12 cellular contexts compared by ENCODE assay signal in genomic region chr1:151062738-151063371, GRCh38. TPM values are rescaled to one million over a fixed set of nuclear protein-coding genes. Genes with fewer than 3 reads are reported as not detected.
A peak's percentile ranks its signal among the peaks of the same experiment; 100 is the strongest.
DNase-seq lines count a peak whose midpoint lies in the region; ATAC-seq, FAIRE-seq and TF ChIP-seq lines count a peak whose summit lies in the region.
"Had no signal": no experiment of that assay in that cellular context is flagged by ENCODE, and none has a peak within 500 bp of the region (broad histone marks: within the 10 kb centered on the region; RNA-seq: fewer than 3 reads in every experiment).

No MANE protein-coding gene starts in this region.

- no peak for DNase-seq in DND-41
- peak; percentile 90 for DNase-seq in NCI-H226
- peak; percentile 24 for DNase-seq in endothelial cell of umbilical vein (ENCODE audit: low read depth, low spot score)
- DNase-seq in progenitor cell of endocrine pancreas (ENCODE audit: low spot score, unreplicated experiment): no peak
- no peak for DNase-seq in gastrocnemius medialis
- DNase-seq in activated T-cell treated with anti-CD3 and anti-CD28 coated beads for 4 hours: no peak
- DNase-seq in NCI-H510A (lab: John Stamatoyannopoulos, UW): no peak
- no peak for DNase-seq in midbrain (lab: John Stamatoyannopoulos, UW)
- DNase-seq: cortex of kidney, Kasumi-1, SJCRH30 had no signal

- no peaks in the 10 kb centered on the region for H3K27me3 Mint-ChIP-seq in progenitor cell of endocrine pancreas

- TF ChIP-seq POLR2A in endothelial cell of umbilical vein (IDR thresholded peaks at IDR 0.05; ENCODE audit: low read depth, low read length) (no peak), gastrocnemius medialis (IDR thresholded peaks at IDR 0.05) (no peak)

- peaks cover 40% of the 10 kb centered on the region for H3K4me1 Mint-ChIP-seq in progenitor cell of endocrine pancreas (ENCODE audit: low read depth)

- BruUV-seq in endothelial cell of umbilical vein (replicated peaks; lab: Mats Ljungman, UMichigan): no TSS peak

- peak overlapping the region; percentile 90 for H3K27ac Mint-ChIP-seq in progenitor cell of endocrine pancreas

- no peaks in the 10 kb centered on the region for H3K27me3 ChIP-seq in DND-41 (ENCODE audit: insufficient read depth, low read length, poor library complexity)
- no peaks in the 10 kb centered on the region for H3K27me3 ChIP-seq in endothelial cell of umbilical vein (ENCODE audit: control insufficient read depth in 2 of 2, insufficient read depth in 2 of 2, low read length in 2 of 2)
- H3K27me3 ChIP-seq in gastrocnemius medialis: no peaks in the 10 kb centered on the region
- H3K27me3 ChIP-seq: SJCRH30 had no signal

- intact Hi-C loops in endothelial cell of umbilical vein (cut with micrococcal nuclease): no loop called here
- intact Hi-C loops in gastrocnemius medialis (cut with DNase I; ENCODE audit: low total_unique reads): no loop called here

- peak overlapping the region in 1 of 2 experiments; percentile 45; a peak in 2 of 4 replicates for H3K4me3 ChIP-seq in DND-41 (ENCODE audit: low read depth in 1 of 2, low read length in 2 of 2)
- peak overlapping the region in 1 of 3 experiments; percentile 20 for H3K4me3 ChIP-seq in endothelial cell of umbilical vein (replicated peaks in 1 of 3; ENCODE audit: insufficient read depth in 1 of 3, low read depth in 1 of 3, low read length in 3 of 3)
- H3K4me3 ChIP-seq in gastrocnemius medialis: no peak overlapping the region
- H3K4me3 ChIP-seq: lung had no signal

- peak overlapping the region; percentile 86 for H3K4me3 Mint-ChIP-seq in progenitor cell of endocrine pancreas (ENCODE audit: low read depth)

- H3K9me3 ChIP-seq in DND-41 (ENCODE audit: insufficient read depth, low read length, severe bottlenecking) (no peaks in the 10 kb centered on the region), endothelial cell of umbilical vein (replicated peaks; ENCODE audit: control insufficient read depth, insufficient read depth, low read length) (no peaks in the 10 kb centered on the region), gastrocnemius medialis (no peaks in the 10 kb centered on the region)
- H3K9me3 ChIP-seq: SJCRH30 had no signal

- H3K4me1 ChIP-seq in DND-41 (ENCODE audit: insufficient read depth, low read length): peaks cover 74% of the 10 kb centered on the region
- H3K4me1 ChIP-seq in endothelial cell of umbilical vein (ENCODE audit: control insufficient read depth, extremely low read depth, insufficient read depth, low read length): peaks cover 19% of the 10 kb centered on the region
- peaks cover 8 to 14% of the 10 kb centered on the region in 2 donors for H3K4me1 ChIP-seq in gastrocnemius medialis

- H3K9me3 Mint-ChIP-seq in progenitor cell of endocrine pancreas (ENCODE audit: low read depth): no peaks in the 10 kb centered on the region

- dilution Hi-C loops in endothelial cell of umbilical vein (cut with MboI; ENCODE audit: extremely low pct_ligation_motif_present, low sequenced_read_pairs): no loop called here

- POLR2A ChIA-PET in endothelial cell of umbilical vein (lab: Charles Lee): interaction anchor here (0.9 kb wide), 1 partner anchor 8 kb away, joined by 3 read pairs; no protein-coding TSS in a partner anchor

- no peaks in the 10 kb centered on the region for H3K9me1 ChIP-seq in endothelial cell of umbilical vein (replicated peaks; ENCODE audit: control insufficient read depth, extremely low read depth, insufficient read depth, low read length)

- FAIRE-seq in endothelial cell of umbilical vein (lab: Jason Lieb, UNC): peak; percentile 68

- in situ Hi-C loops in gastrocnemius medialis (cut with MboI; ENCODE audit: low sequenced_read_pairs in 4 of 4): no loop called here

- no peak for TF ChIP-seq CTCF in DND-41 (IDR thresholded peaks at IDR 0.05; ENCODE audit: borderline replicate concordance, extremely low read depth, low read length, poor library complexity, severe bottlenecking)
- TF ChIP-seq CTCF in endothelial cell of umbilical vein (IDR thresholded peaks at IDR 0.05; ENCODE audit: extremely low read depth in 1 of 2, insufficient read depth in 1 of 2, low read depth in 1 of 2, low read length in 2 of 2): no peak
- TF ChIP-seq CTCF in progenitor cell of endocrine pancreas (IDR thresholded peaks at IDR 0.05; ENCODE audit: unreplicated experiment): no peak
- no peak for TF ChIP-seq CTCF in gastrocnemius medialis (IDR thresholded peaks at IDR 0.05 in 4 of 5, conservative IDR thresholded peaks at IDR 0.05 in 1 of 5)

- H3K9ac ChIP-seq in DND-41 (ENCODE audit: low read depth, low read length) (peak overlapping the region; percentile 89), endothelial cell of umbilical vein (replicated peaks; ENCODE audit: extremely low read depth, insufficient read depth, low read length) (peak overlapping the region; percentile 48)

- ATAC-seq in DND-41 (ENCODE audit: insufficient read depth, low read depth) (no peak), gastrocnemius medialis (no peak)

- H3K36me3 ChIP-seq in DND-41 (ENCODE audit: insufficient read depth, low read length): peaks cover 37% of the 10 kb centered on the region
- peaks cover 0 to 5% of the 10 kb centered on the region in 2 experiments for H3K36me3 ChIP-seq in endothelial cell of umbilical vein (ENCODE audit: control insufficient read depth in 2 of 2, extremely low read depth in 1 of 2, insufficient read depth in 2 of 2, low read length in 2 of 2)
- no peaks in the 10 kb centered on the region for H3K36me3 ChIP-seq in gastrocnemius medialis

- H3K79me2 ChIP-seq in DND-41 (ENCODE audit: insufficient read depth, low read length) (peaks cover 99% of the 10 kb centered on the region), endothelial cell of umbilical vein (ENCODE audit: control insufficient read depth, insufficient read depth, low read length) (peaks cover 90% of the 10 kb centered on the region)

- H3K27ac ChIP-seq in DND-41 (ENCODE audit: low read length) (peak overlapping the region; percentile 47), endothelial cell of umbilical vein (ENCODE audit: insufficient read depth, low read depth, low read length) (peak overlapping the region; percentile 54), gastrocnemius medialis (peak overlapping the region in 1 of 4 donors; percentile 44)
- H3K27ac ChIP-seq: SJCRH30 had no signal

- H2AFZ ChIP-seq in DND-41 (ENCODE audit: low read depth, low read length) (no peak overlapping the region), endothelial cell of umbilical vein (ENCODE audit: low read depth, low read length) (no peak overlapping the region)

- H3K36me3 Mint-ChIP-seq in progenitor cell of endocrine pancreas (ENCODE audit: insufficient read depth): peaks cover 19% of the 10 kb centered on the region

- H4K20me1 ChIP-seq in DND-41 (ENCODE audit: insufficient read depth, low read length) (peaks cover 5% of the 10 kb centered on the region; the same call in 1 of the 2 replicates), endothelial cell of umbilical vein (replicated peaks; ENCODE audit: control insufficient read depth, extremely low read depth, insufficient read depth, low read length) (no peaks in the 10 kb centered on the region)

- CTCF ChIA-PET in endothelial cell of umbilical vein (lab: Charles Lee): interaction anchor here (0.9 to 6.1 kb wide), 6 partner anchors 8 to 57 kb away, joined by 3 to 39 read pairs (median 7); partner anchors contain the start of genes C1orf56, GABPB2 and MINDY1

- peak overlapping the region; percentile 79 for H3K4me2 ChIP-seq in DND-41 (ENCODE audit: insufficient read depth, low read length)
- H3K4me2 ChIP-seq in endothelial cell of umbilical vein (ENCODE audit: insufficient read depth, low read length): peak overlapping the region; percentile 63

RNA-seq across cellular contexts. Expression of gene MLLT11, which starts 2.7 kb away (rescaled TPM):
- total RNA-seq in endothelial cell of umbilical vein: 26.5 and 38.1 TPM in 2 replicates
- polyA plus RNA-seq in endothelial cell of umbilical vein: 24.4 and 25.2 TPM in 2 replicates
- 33.1 and 34.9 TPM in 2 replicates for polyA plus RNA-seq in endothelial cell of umbilical vein (2011; cell fraction: cytosol; rRNA removed)
- 11.6 and 14.1 TPM in 2 replicates for polyA plus RNA-seq in endothelial cell of umbilical vein (2011; cell fraction: nucleus; rRNA removed)
- 44.4 and 59.5 TPM in 2 replicates for polyA plus RNA-seq in endothelial cell of umbilical vein (2012)
- 22.4 and 24.3 TPM in 2 replicates for polyA minus RNA-seq in endothelial cell of umbilical vein
- polyA minus RNA-seq in endothelial cell of umbilical vein (2011; cell fraction: cytosol; rRNA and poly(A)+ RNA removed): 0.20 TPM
- polyA minus RNA-seq in endothelial cell of umbilical vein (2011; cell fraction: nucleus; rRNA and poly(A)+ RNA removed): 4.5 and 7.2 TPM in 2 replicates
- total RNA-seq in progenitor cell of endocrine pancreas: 29.5 and 30.0 TPM in 2 replicates
- total RNA-seq in gastrocnemius medialis: 1 to 10 TPM; 1.5 to 9.2 (median 5.4) TPM

RNA-seq across cellular contexts. Expression of gene CDC42SE1, which starts 3.4 kb away (rescaled TPM):
- 85.9 and 92.7 TPM in 2 replicates for total RNA-seq in endothelial cell of umbilical vein
- polyA plus RNA-seq in endothelial cell of umbilical vein: 58.4 and 59.6 TPM in 2 replicates
- 61.8 and 67.0 TPM in 2 replicates for polyA plus RNA-seq in endothelial cell of umbilical vein (2011; cell fraction: cytosol; rRNA removed)
- 162 and 188 TPM in 2 replicates for polyA plus RNA-seq in endothelial cell of umbilical vein (2011; cell fraction: nucleus; rRNA removed)
- 53.4 and 61.2 TPM in 2 replicates for polyA plus RNA-seq in endothelial cell of umbilical vein (2012)
- polyA minus RNA-seq in endothelial cell of umbilical vein: 95.1 and 99.4 TPM in 2 replicates
- polyA minus RNA-seq in endothelial cell of umbilical vein (2011; cell fraction: cytosol; rRNA and poly(A)+ RNA removed): 40.6 TPM
- polyA minus RNA-seq in endothelial cell of umbilical vein (2011; cell fraction: nucleus; rRNA and poly(A)+ RNA removed): 33.7 and 43.0 TPM in 2 replicates
- total RNA-seq in progenitor cell of endocrine pancreas: 101 and 105 TPM in 2 replicates
- total RNA-seq in gastrocnemius medialis: 10 to 100 TPM; 13.2 to 31.7 (median 22.8) TPM

RNA-seq across cellular contexts. Expression of gene GABPB2, which starts 7.7 kb away (rescaled TPM):
- total RNA-seq in endothelial cell of umbilical vein: 4.3 and 5.0 TPM in 2 replicates
- polyA plus RNA-seq in endothelial cell of umbilical vein: 2.6 and 3.6 TPM in 2 replicates
- 5.9 TPM in 2 replicates for polyA plus RNA-seq in endothelial cell of umbilical vein (2011; cell fraction: cytosol; rRNA removed)
- polyA plus RNA-seq in endothelial cell of umbilical vein (2011; cell fraction: nucleus; rRNA removed): 8.9 and 10.2 TPM in 2 replicates
- 1.3 and 2.9 TPM in 2 replicates for polyA plus RNA-seq in endothelial cell of umbilical vein (2012)
- 7.6 and 11.4 TPM in 2 replicates for polyA minus RNA-seq in endothelial cell of umbilical vein
- polyA minus RNA-seq in endothelial cell of umbilical vein (2011; cell fraction: cytosol; rRNA and poly(A)+ RNA removed): 14.1 TPM
- polyA minus RNA-seq in endothelial cell of umbilical vein (2011; cell fraction: nucleus; rRNA and poly(A)+ RNA removed): 3.2 and 7.6 TPM in 2 replicates
- total RNA-seq in progenitor cell of endocrine pancreas: 12.4 and 12.7 TPM in 2 replicates
- total RNA-seq in gastrocnemius medialis: 10 to 100 TPM; 11.9 to 20.5 (median 17.9) TPM

RNA-seq across cellular contexts. Expression of gene C1orf56, which starts 15.3 kb away (rescaled TPM):
- total RNA-seq in endothelial cell of umbilical vein (3.2 and 3.5 TPM in 2 replicates), progenitor cell of endocrine pancreas (4.5 and 7.0 TPM in 2 replicates), gastrocnemius medialis (10 to 100 TPM in 3 of 4 donors, 1 to 10 TPM in 1; 6.2 to 16.2 (median 12.4) TPM)
- polyA plus RNA-seq in endothelial cell of umbilical vein: 3.0 and 3.6 TPM in 2 replicates
- polyA plus RNA-seq in endothelial cell of umbilical vein (2011; cell fraction: cytosol; rRNA removed): 1.8 and 2.0 TPM in 2 replicates
- polyA plus RNA-seq in endothelial cell of umbilical vein (2011; cell fraction: nucleus; rRNA removed): 1.1 and 1.3 TPM in 2 replicates
- 2.4 and 2.6 TPM in 2 replicates for polyA plus RNA-seq in endothelial cell of umbilical vein (2012)
- polyA minus RNA-seq in endothelial cell of umbilical vein: 0.62 and 1.3 TPM in 2 replicates
- 3.8 TPM for polyA minus RNA-seq in endothelial cell of umbilical vein (2011; cell fraction: cytosol; rRNA and poly(A)+ RNA removed)
- polyA minus RNA-seq in endothelial cell of umbilical vein (2011; cell fraction: nucleus; rRNA and poly(A)+ RNA removed): 0.82 and 0.91 TPM in 2 replicates

RNA-seq across cellular contexts. Expression of gene BNIPL, which starts 26.5 kb away (rescaled TPM):
- total RNA-seq in endothelial cell of umbilical vein (0.42 and 0.67 TPM in 2 replicates), progenitor cell of endocrine pancreas (0.91 and 0.93 TPM in 2 replicates), gastrocnemius medialis (under 1 TPM in 2 of 4 donors, not detected in 2; 0.13 to 0.25 TPM)
- 0.26 and 0.41 TPM in 2 replicates for polyA plus RNA-seq in endothelial cell of umbilical vein
- polyA plus RNA-seq in endothelial cell of umbilical vein (2011; cell fraction: cytosol; rRNA removed): 0.23 and 0.27 TPM in 2 replicates
- 1.3 and 1.8 TPM in 2 replicates for polyA plus RNA-seq in endothelial cell of umbilical vein (2011; cell fraction: nucleus; rRNA removed)
- 0.05 and 0.60 TPM in 2 replicates for polyA plus RNA-seq in endothelial cell of umbilical vein (2012)
- 0.51 TPM in 1 of 2 replicates, not detected in the other for polyA minus RNA-seq in endothelial cell of umbilical vein
- polyA minus RNA-seq in endothelial cell of umbilical vein (2011; cell fraction: cytosol; rRNA and poly(A)+ RNA removed): not detected
- polyA minus RNA-seq in endothelial cell of umbilical vein (2011; cell fraction: nucleus; rRNA and poly(A)+ RNA removed): 0.53 and 0.96 TPM in 2 replicates

Comparison
In these comparisons a context has a peak if more than half of its experiments do, and no peak if none do; other contexts are left out.
1. DNase-seq: peak in NCI-H226 (single experiment) and endothelial cell of umbilical vein (single experiment); none in DND-41 (single experiment), progenitor cell of endocrine pancreas (single experiment), gastrocnemius medialis (0 of 2), activated T-cell treated with anti-CD3 and anti-CD28 coated beads for 4 hours (single experiment), NCI-H510A (single experiment) and midbrain (single experiment).